Comparison of ENCODE assay signal across 14 cellular contexts in the genomic region with DNA sequence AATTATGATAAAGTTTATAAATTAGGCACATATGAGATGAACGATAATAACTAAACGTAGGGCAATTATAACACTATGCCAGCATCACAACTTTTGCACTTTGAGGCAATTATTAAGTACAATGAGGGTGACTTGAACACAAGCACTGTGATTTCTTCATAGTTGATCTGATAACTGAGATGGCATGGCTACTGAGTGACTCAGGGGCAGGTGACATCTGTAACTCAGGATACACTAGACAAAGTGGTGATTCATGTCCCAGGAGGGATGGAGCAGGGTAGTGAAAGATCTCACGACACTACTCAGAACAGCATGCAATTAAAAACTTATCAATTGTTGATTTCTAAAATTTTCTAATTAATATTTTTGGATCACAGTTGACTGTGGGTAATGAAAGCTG.
DNase-seq lines count a peak whose midpoint lies in the region; ATAC-seq, FAIRE-seq and TF ChIP-seq lines count a peak whose summit lies in the region.
"Had no signal": no experiment of that assay in that cellular context is flagged by ENCODE, and none has a peak within 500 bp of the region (broad histone marks: within the 10 kb centered on the region; RNA-seq: fewer than 3 reads in every experiment).

No MANE protein-coding gene starts in this region.

- H3K4me3 ChIP-seq in fibroblast of pulmonary artery (replicated peaks; ENCODE audit: low read depth, low read length) = no peak overlapping the region
- H3K4me3 ChIP-seq: SK-N-MC had no signal

- no peak for TF ChIP-seq CTCF in fibroblast of pulmonary artery (IDR thresholded peaks at IDR 0.05; ENCODE audit: low read length, missing control alignments)
- no peak for TF ChIP-seq CTCF in GM13977 (IDR thresholded peaks at IDR 0.05; ENCODE audit: extremely low read depth, insufficient read depth, missing control alignments)

- FAIRE-seq in RCC 7860 (lab: Jason Lieb, UNC) = peak; percentile 79
- FAIRE-seq: endothelial cell of umbilical vein had no signal

- H3K4me1 Mint-ChIP-seq in activated naive CD8-positive, alpha-beta T cell treated with anti-CD3 and anti-CD28 coated beads, Interleukin-2, amount 50 U/mL, for 24 hours = peaks cover 46% of the 10 kb centered on the region
- H3K4me1 Mint-ChIP-seq in activated naive CD8-positive, alpha-beta T cell treated with anti-CD3 and anti-CD28 coated beads for 36 hours = peaks cover 38% of the 10 kb centered on the region
- H3K4me1 Mint-ChIP-seq: immature natural killer cell, nephron progenitor cell had no signal

- DNase-seq in activated naive CD8-positive, alpha-beta T cell treated with anti-CD3 and anti-CD28 coated beads, Interleukin-2, amount 50 U/mL, for 24 hours = no peak
- no peak for DNase-seq in activated naive CD8-positive, alpha-beta T cell treated with anti-CD3 and anti-CD28 coated beads for 36 hours
- DNase-seq in RCC 7860 (ENCODE audit: low spot score) (peak; percentile 69), fibroblast of pulmonary artery (ENCODE audit: low read depth) (peak; percentile 22), SIG-M5 treated with dmso at 0.1 percent for 504 hours (lab: John Stamatoyannopoulos, UW; ENCODE audit: unreplicated experiment) (no peak), GM13977 (ENCODE audit: low spot score) (no peak)
- no peak for DNase-seq in stimulated activated naive CD8-positive, alpha-beta T cell treated with anti-CD3 and anti-CD28 coated beads, Interleukin-15, Interleukin-2, amounts not matched to agents 100 U/mL and 50 U/mL, for 24 hours
- DNase-seq: C1 segment of cervical spinal cord, H7, immature natural killer cell, nephron progenitor cell had no signal

- ATAC-seq in activated naive CD8-positive, alpha-beta T cell treated with anti-CD3 and anti-CD28 coated beads, Interleukin-2, amount 50 U/mL, for 24 hours = peak; percentile 83
- ATAC-seq in stimulated activated naive CD8-positive, alpha-beta T cell treated with anti-CD3 and anti-CD28 coated beads, Interleukin-15, Interleukin-2, amounts not matched to agents 100 U/mL and 50 U/mL, for 24 hours = peak; percentile 83
- ATAC-seq in GM18873 (IDR thresholded peaks at IDR 0.05; ENCODE audit: low FRiP score, unreplicated experiment) = no peak

- in situ Hi-C loops in GM13977 (cut with MboI; ENCODE audit: low pct_unique_long_range_greater_than_20kb, low sequenced_read_pairs, unreplicated experiment) = no loop called here

- no peak overlapping the region for H3K4me3 Mint-ChIP-seq in activated naive CD8-positive, alpha-beta T cell treated with anti-CD3 and anti-CD28 coated beads, Interleukin-2, amount 50 U/mL, for 24 hours
- no peak overlapping the region for H3K4me3 Mint-ChIP-seq in activated naive CD8-positive, alpha-beta T cell treated with anti-CD3 and anti-CD28 coated beads for 36 hours
- H3K4me3 Mint-ChIP-seq: immature natural killer cell, nephron progenitor cell had no signal

- no peaks in the 10 kb centered on the region for H3K9me3 Mint-ChIP-seq in activated naive CD8-positive, alpha-beta T cell treated with anti-CD3 and anti-CD28 coated beads, Interleukin-2, amount 50 U/mL, for 24 hours
- H3K9me3 Mint-ChIP-seq in activated naive CD8-positive, alpha-beta T cell treated with anti-CD3 and anti-CD28 coated beads for 36 hours = peaks cover 1% of the 10 kb centered on the region
- H3K9me3 Mint-ChIP-seq: immature natural killer cell, nephron progenitor cell had no signal

- H3K27me3 Mint-ChIP-seq in activated naive CD8-positive, alpha-beta T cell treated with anti-CD3 and anti-CD28 coated beads, Interleukin-2, amount 50 U/mL, for 24 hours = no peaks in the 10 kb centered on the region
- H3K27me3 Mint-ChIP-seq in activated naive CD8-positive, alpha-beta T cell treated with anti-CD3 and anti-CD28 coated beads for 36 hours = no peaks in the 10 kb centered on the region

- H3K36me3 Mint-ChIP-seq in activated naive CD8-positive, alpha-beta T cell treated with anti-CD3 and anti-CD28 coated beads, Interleukin-2, amount 50 U/mL, for 24 hours (ENCODE audit: low read depth) = peaks cover 2% of the 10 kb centered on the region
- H3K36me3 Mint-ChIP-seq in activated naive CD8-positive, alpha-beta T cell treated with anti-CD3 and anti-CD28 coated beads for 36 hours = peaks cover 3% of the 10 kb centered on the region
- H3K36me3 Mint-ChIP-seq: immature natural killer cell had no signal

- H3K27ac Mint-ChIP-seq in activated naive CD8-positive, alpha-beta T cell treated with anti-CD3 and anti-CD28 coated beads, Interleukin-2, amount 50 U/mL, for 24 hours = peak overlapping the region; percentile 46
- H3K27ac Mint-ChIP-seq in activated naive CD8-positive, alpha-beta T cell treated with anti-CD3 and anti-CD28 coated beads for 36 hours = no peak overlapping the region
- H3K27ac Mint-ChIP-seq: immature natural killer cell, nephron progenitor cell had no signal

Comparison
In these comparisons a context has a peak if more than half of its experiments do, and no peak if none do; other contexts are left out.
1. DNase-seq: peak in RCC 7860 (single experiment) and fibroblast of pulmonary artery (single experiment); none in activated naive CD8-positive, alpha-beta T cell treated with anti-CD3 and anti-CD28 coated beads, Interleukin-2, amount 50 U/mL, for 24 hours (single experiment), activated naive CD8-positive, alpha-beta T cell treated with anti-CD3 and anti-CD28 coated beads for 36 hours (single experiment), stimulated activated naive CD8-positive, alpha-beta T cell treated with anti-CD3 and anti-CD28 coated beads, Interleukin-15, Interleukin-2, amounts not matched to agents 100 U/mL and 50 U/mL, for 24 hours (single experiment), SIG-M5 treated with dmso at 0.1 percent for 504 hours (single experiment) and GM13977 (single experiment).